9 cellular contexts compared by ENCODE assay signal in the genomic region with DNA sequence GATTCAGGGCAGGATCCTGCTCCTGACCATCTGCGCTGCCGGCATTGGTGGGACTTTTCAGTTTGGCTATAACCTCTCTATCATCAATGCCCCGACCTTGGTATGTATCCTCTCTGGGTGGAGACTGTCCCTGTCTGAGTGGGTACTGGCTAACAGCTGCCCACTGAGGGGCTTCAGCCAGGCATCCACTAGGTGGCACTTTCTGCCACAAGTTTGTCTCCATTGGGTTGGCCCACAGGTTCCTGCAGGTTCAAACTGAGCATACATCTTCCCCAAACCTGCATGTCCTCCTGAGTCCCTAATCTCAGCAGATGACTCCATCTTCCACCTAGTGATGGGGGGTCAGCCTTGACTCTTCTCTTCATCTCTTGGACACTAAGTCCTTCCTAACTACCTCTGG. TPM values are rescaled to one million over a fixed set of nuclear protein-coding genes. Genes with fewer than 3 reads are reported as not detected.
DNase-seq lines count a peak whose midpoint lies in the region; ATAC-seq and TF ChIP-seq lines count a peak whose summit lies in the region.
"Had no signal": no experiment of that assay in that cellular context is flagged by ENCODE, and none has a peak within 500 bp of the region (broad histone marks: within the 10 kb centered on the region; RNA-seq: fewer than 3 reads in every experiment).

No MANE protein-coding gene starts in this region.

- CTCF ChIA-PET in mammary epithelial cell (lab: Charles Lee; ENCODE audit: low non-redundant PET): no interaction called here

- no peak overlapping the region for H3K27ac Mint-ChIP-seq in neural crest cell (ENCODE audit: unreplicated experiment)

- H3K4me2 ChIP-seq in OCI-LY1 (ENCODE audit: low read length) (no peak overlapping the region), mammary epithelial cell (ENCODE audit: insufficient read depth, low read depth, low read length) (no peak overlapping the region)
- H3K4me2 ChIP-seq: BLaER1 had no signal

- H3K4me1 ChIP-seq in OCI-LY1 (ENCODE audit: insufficient read depth, low read length, severe bottlenecking) (peaks cover 19% of the 10 kb centered on the region), mammary epithelial cell (ENCODE audit: insufficient read depth, low read length) (peaks cover 13% of the 10 kb centered on the region)

- H3F3A ChIP-seq in OCI-LY1 (ENCODE audit: insufficient read depth, low read length): no peaks in the 10 kb centered on the region

- BruUV-seq in mammary epithelial cell (replicated peaks; lab: Mats Ljungman, UMichigan): no TSS peak

- H3K27me3 ChIP-seq in HL-60 (ENCODE audit: insufficient read depth, poor library complexity, severe bottlenecking): no peaks in the 10 kb centered on the region
- no peaks in the 10 kb centered on the region for H3K27me3 ChIP-seq in OCI-LY1 (ENCODE audit: insufficient read depth, low read length)
- no peaks in the 10 kb centered on the region for H3K27me3 ChIP-seq in mammary epithelial cell (ENCODE audit: insufficient read depth, low read length)
- H3K27me3 ChIP-seq: BLaER1 had no signal

- H3K4me3 Mint-ChIP-seq in neural crest cell: peak overlapping the region; percentile 82

- H2AFZ ChIP-seq in OCI-LY1 (ENCODE audit: low read length): no peak overlapping the region
- no peak overlapping the region for H2AFZ ChIP-seq in mammary epithelial cell (ENCODE audit: low read depth, low read length)

- WGBS in mammary epithelial cell (ENCODE audit: low coverage, missing lambda C conversion rate): 76% methylated on average over 3 of the region's 3 CpGs

- H3K79me2 ChIP-seq in OCI-LY1 (ENCODE audit: insufficient read depth, low read length) (no peaks in the 10 kb centered on the region), mammary epithelial cell (ENCODE audit: insufficient read depth, low read length) (no peaks in the 10 kb centered on the region)

- H3K36me3 ChIP-seq in OCI-LY1 (ENCODE audit: insufficient read depth, low read length) (peaks cover 10% of the 10 kb centered on the region; the same call in 1 of the 2 replicates), mammary epithelial cell (ENCODE audit: insufficient read depth, low read length) (no peaks in the 10 kb centered on the region)

- H3K9me3 ChIP-seq in OCI-LY1 (ENCODE audit: low read length) (no peaks in the 10 kb centered on the region), mammary epithelial cell (replicated peaks; ENCODE audit: insufficient read depth, low read length) (no peaks in the 10 kb centered on the region)
- H3K9me3 ChIP-seq: BLaER1 had no signal

- H3K9ac ChIP-seq in OCI-LY1 (ENCODE audit: low read length) (no peak overlapping the region), mammary epithelial cell (ENCODE audit: insufficient read depth, low read length) (no peak overlapping the region)
- H3K9ac ChIP-seq: BLaER1 had no signal

- peak; percentile 54 for DNase-seq in NCI-H1436 (lab: John Stamatoyannopoulos, UW)
- no peak for DNase-seq in NCI-H1436 treated with DMSO at 0.1 percent for 48 hours (lab: John Stamatoyannopoulos, UW)
- DNase-seq in HL-60 (ENCODE audit: low read depth in 1 of 2, low spot score in 1 of 2): peak in 1 of 2 experiments; percentile 60
- DNase-seq in mammary epithelial cell: peak; percentile 28
- no peak for DNase-seq in neural crest cell (ENCODE audit: low read depth, low spot score)
- DNase-seq in G401 (ENCODE audit: low spot score): no peak

- peaks cover 23% of the 10 kb centered on the region for H3K4me1 Mint-ChIP-seq in neural crest cell

- TF ChIP-seq CTCF in HL-60 (IDR thresholded peaks at IDR 0.05; ENCODE audit: insufficient read depth, low read length) (peak; percentile 84), OCI-LY1 (IDR thresholded peaks at IDR 0.05; ENCODE audit: low read length) (peak; percentile 76), mammary epithelial cell (conservative IDR thresholded peaks at IDR 0.05 in 1 of 2, IDR thresholded peaks at IDR 0.05 in 1 of 2; ENCODE audit: extremely low read depth in 1 of 2, insufficient read depth in 1 of 2, low read depth in 1 of 2, low read length in 2 of 2) (peak; percentile 56 to 66), neural crest cell (conservative IDR thresholded peaks at IDR 0.05) (peak; percentile 56)

- no peaks in the 10 kb centered on the region for H3K27me3 Mint-ChIP-seq in neural crest cell (ENCODE audit: low read depth)

- intact Hi-C loops in mammary epithelial cell (cut with micrococcal nuclease): loop anchor here (1.0 to 5.0 kb wide), 2 partner anchors 41 to 95 kb away; no protein-coding TSS in a partner anchor

- H3K9me2 ChIP-seq in OCI-LY1 (ENCODE audit: low read depth, low read length): no peaks in the 10 kb centered on the region

- dilution Hi-C loops in mammary epithelial cell (cut with HindIII; ENCODE audit: low sequenced_read_pairs): no loop called here

- ATAC-seq in GM21737 (IDR thresholded peaks at IDR 0.05; ENCODE audit: unreplicated experiment): no peak

- H3K4me3 ChIP-seq in HL-60 (replicated peaks; ENCODE audit: insufficient read depth, low read length) (no peak overlapping the region), OCI-LY1 (ENCODE audit: low read depth, low read length, poor library complexity, severe bottlenecking) (no peak overlapping the region), mammary epithelial cell (replicated peaks in 1 of 3; ENCODE audit: insufficient read depth in 1 of 3, low read depth in 2 of 3, low read length in 3 of 3) (no peak overlapping the region)
- H3K4me3 ChIP-seq: BLaER1 had no signal

- H3K27ac ChIP-seq in HL-60 (replicated peaks) (no peak overlapping the region), OCI-LY1 (ENCODE audit: low read depth, low read length, poor library complexity, severe bottlenecking) (no peak overlapping the region), mammary epithelial cell (ENCODE audit: insufficient read depth, low read depth, low read length) (no peak overlapping the region)
- H3K27ac ChIP-seq: BLaER1 had no signal

- H3K9me3 Mint-ChIP-seq in neural crest cell: no peaks in the 10 kb centered on the region

- no peaks in the 10 kb centered on the region for H3K36me3 Mint-ChIP-seq in neural crest cell (ENCODE audit: low read depth)

- H4K20me1 ChIP-seq in OCI-LY1 (ENCODE audit: insufficient read depth, low read length) (no peaks in the 10 kb centered on the region), mammary epithelial cell (ENCODE audit: insufficient read depth, low read length) (no peaks in the 10 kb centered on the region)
- H4K20me1 ChIP-seq: BLaER1 had no signal

- in situ Hi-C loops in mammary epithelial cell (cut with MboI; ENCODE audit: low sequenced_read_pairs in 2 of 2): no loop called here
- in situ Hi-C loops in G401 (cut with HindIII; ENCODE audit: low sequenced_read_pairs): no loop called here

RNA-seq across cellular contexts. Expression of a gene that starts 4.4 kb away (rescaled TPM):
- total RNA-seq in mammary epithelial cell (10 to 100 TPM; 14.7 to 26.3 TPM), neural crest cell (17.1 and 18.2 TPM in 2 replicates)
- polyA plus RNA-seq in mammary epithelial cell: 6.0 TPM
- 0.78 TPM for polyA minus RNA-seq in mammary epithelial cell
- total RNA-seq in G401 (2014; rRNA removed; shearing (Covaris generic)): not detected in 2 replicates

RNA-seq across cellular contexts. Expression of a gene that starts 23.3 kb away (rescaled TPM):
- total RNA-seq in mammary epithelial cell (not detected), neural crest cell (5.7 TPM in 2 replicates)
- polyA plus RNA-seq in mammary epithelial cell: 0.15 TPM
- polyA minus RNA-seq in mammary epithelial cell: not detected
- not detected in 2 replicates for total RNA-seq in G401 (2014; rRNA removed; shearing (Covaris generic))

RNA-seq across cellular contexts. Expression of a gene that starts 32.1 kb away (rescaled TPM):
- total RNA-seq in mammary epithelial cell (1,000 to 10,000 TPM in 1 of 2 donors, 100 to 1,000 TPM in 1; 359 to 1,214 TPM), neural crest cell (637 and 642 TPM in 2 replicates)
- 582 TPM for polyA plus RNA-seq in mammary epithelial cell
- 28.8 TPM for polyA minus RNA-seq in mammary epithelial cell
- not detected in 2 replicates for total RNA-seq in G401 (2014; rRNA removed; shearing (Covaris generic))

Comparison
In these comparisons a context has a peak if more than half of its experiments do, and no peak if none do; other contexts are left out.
1. DNase-seq: peak in NCI-H1436 (single experiment) and mammary epithelial cell (single experiment); none in NCI-H1436 treated with DMSO at 0.1 percent for 48 hours (single experiment), neural crest cell (single experiment) and G401 (single experiment).
2. RNA of a gene that starts 4.4 kb away (total RNA-seq): 14.7 to 26.3 TPM in mammary epithelial cell and 17.1 to 18.2 TPM in neural crest cell; not detected in G401; every median in the first group is over 10 times any median in the second.
3. RNA of a gene that starts 32.1 kb away (total RNA-seq): 359 to 1,214 TPM in mammary epithelial cell and 637 to 642 TPM in neural crest cell; not detected in G401; every median in the first group is over 100 times any median in the second.
4. Peak in every context shown above with its lines, with median percentiles within 50 percentile points of each other: CTCF ChIP-seq.